21 cellular contexts compared by ENCODE assay signal in the genomic region with DNA sequence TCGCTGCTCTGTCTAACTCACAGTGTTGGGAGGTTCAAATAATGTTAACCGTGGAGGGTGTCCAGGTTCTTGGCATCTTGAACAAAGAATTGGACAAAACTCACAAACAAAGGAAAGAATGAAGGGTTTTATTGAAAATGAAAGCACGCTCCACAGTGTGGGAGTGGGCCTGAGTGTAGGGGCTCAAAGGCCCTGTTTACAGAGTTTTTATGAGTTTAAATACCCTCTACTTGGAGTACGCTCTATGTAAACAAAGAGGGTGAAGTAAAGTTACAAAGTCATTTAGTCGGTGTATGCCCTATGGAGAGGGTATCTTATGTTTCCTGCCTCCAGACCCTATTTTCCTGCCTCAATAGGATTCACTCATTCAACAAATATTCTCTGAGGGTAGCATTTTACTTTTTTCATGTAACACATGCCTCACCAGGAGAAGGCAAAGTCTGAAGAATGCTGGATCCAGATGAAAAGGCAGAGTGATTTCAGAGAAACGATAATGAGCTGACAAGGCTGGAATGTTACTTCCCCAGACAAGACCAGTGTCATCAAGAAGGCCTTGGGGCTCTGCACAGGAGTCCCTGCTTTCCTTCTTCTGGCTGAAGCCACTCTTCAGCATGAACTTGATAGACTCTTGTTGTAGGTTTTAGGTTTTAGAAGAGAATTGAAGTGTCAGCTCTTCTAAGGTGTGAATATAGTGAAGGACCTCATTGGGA.
"Had no signal": no experiment of that assay in that cellular context is flagged by ENCODE, and none has a peak within 500 bp of the region (broad histone marks: within the 10 kb centered on the region; RNA-seq: fewer than 3 reads in every experiment).

No MANE protein-coding gene starts in this region.

- H3K36me3 ChIP-seq: esophagus squamous epithelium, left lung, ovary, stomach, thyroid gland had no signal

- H3K4me3 ChIP-seq: coronary artery, esophagus squamous epithelium, left lung, ovary, stomach, thyroid gland had no signal

- H3K4me1 Mint-ChIP-seq: naive thymus-derived CD8-positive, alpha-beta T cell; stimulated activated effector memory CD8-positive, alpha-beta T cell treated with anti-CD3 and anti-CD28 coated beads, Interleukin-12 subunit alpha, Interleukin-12 subunit beta, amount 100 ng/mL, for 72 hours had no signal

- DNase-seq: effector memory CD8-positive, alpha-beta T cell; erythroblast; esophagus squamous epithelium; kidney; left lung; mesenchymal stem cell; midbrain; naive thymus-derived CD8-positive, alpha-beta T cell; occipital lobe; ovary; posterior cingulate gyrus; retina; stimulated activated CD4-positive, alpha-beta T cell treated with anti-CD3 and anti-CD28 coated beads, Interleukin-2, amount 100 ng/mL, for 24 hours; stimulated activated CD4-positive, alpha-beta T cell treated with anti-CD3 and anti-CD28 coated beads, Interleukin-4, amount 100 ng/mL, for 24 hours; stimulated activated naive CD4-positive, alpha-beta T cell treated with Interleukin-2 at 50 U/mL for 16 hours; stomach; thyroid gland had no signal

- H3K27ac ChIP-seq: coronary artery, esophagus squamous epithelium, left lung, ovary, stomach, thyroid gland had no signal

- H3K27ac Mint-ChIP-seq: naive thymus-derived CD8-positive, alpha-beta T cell; stimulated activated effector memory CD8-positive, alpha-beta T cell treated with anti-CD3 and anti-CD28 coated beads, Interleukin-12 subunit alpha, Interleukin-12 subunit beta, amount 100 ng/mL, for 72 hours; type B pancreatic cell had no signal

- H3K36me3 Mint-ChIP-seq: naive thymus-derived CD8-positive, alpha-beta T cell; stimulated activated effector memory CD8-positive, alpha-beta T cell treated with anti-CD3 and anti-CD28 coated beads, Interleukin-12 subunit alpha, Interleukin-12 subunit beta, amount 100 ng/mL, for 72 hours had no signal

- H3K9me3 ChIP-seq: esophagus squamous epithelium, left lung, ovary, stomach, thyroid gland had no signal

- H3K4me1 ChIP-seq: thyroid gland had no signal

- H3K9me3 Mint-ChIP-seq: effector memory CD8-positive, alpha-beta T cell; naive thymus-derived CD8-positive, alpha-beta T cell; stimulated activated effector memory CD8-positive, alpha-beta T cell treated with anti-CD3 and anti-CD28 coated beads, Interleukin-12 subunit alpha, Interleukin-12 subunit beta, amount 100 ng/mL, for 72 hours had no signal

- ATAC-seq: effector memory CD8-positive, alpha-beta T cell; left lung; naive thymus-derived CD8-positive, alpha-beta T cell; sciatic nerve; stimulated activated effector memory CD8-positive, alpha-beta T cell treated with anti-CD3 and anti-CD28 coated beads, Interleukin-12 subunit alpha, Interleukin-12 subunit beta, amount 100 ng/mL, for 72 hours had no signal

- H3K27me3 ChIP-seq: esophagus squamous epithelium, left lung, ovary, stomach, thyroid gland had no signal

- H3K4me3 Mint-ChIP-seq: effector memory CD8-positive, alpha-beta T cell; naive thymus-derived CD8-positive, alpha-beta T cell; stimulated activated effector memory CD8-positive, alpha-beta T cell treated with anti-CD3 and anti-CD28 coated beads, Interleukin-12 subunit alpha, Interleukin-12 subunit beta, amount 100 ng/mL, for 72 hours; type B pancreatic cell had no signal
